8 cellular contexts compared by ENCODE assay signal in genomic region chr6:108561309-108561647, GRCh38. TPM values are rescaled to one million over a fixed set of nuclear protein-coding genes. Genes with fewer than 3 reads are reported as not detected.
DNase-seq lines count a peak whose midpoint lies in the region; ATAC-seq and TF ChIP-seq lines count a peak whose summit lies in the region.
"Not testable (repeated sequence)": the region's sequence is repeated elsewhere in the genome, so short reads cannot be mapped to it uniquely, and the experiment has no call there.

No MANE protein-coding gene starts in this region.

- H3K4me1 ChIP-seq in HEK293 (ENCODE audit: control insufficient read depth, insufficient read depth, low read length) = peaks cover 28% of the 10 kb centered on the region
- H3K4me1 ChIP-seq in liver (ENCODE audit: control insufficient read depth in 4 of 4, insufficient read depth in 4 of 4, low read length in 3 of 4) = peaks cover 4 to 50% (median 36%) of the 10 kb centered on the region in 4 donors
- H3K4me1 ChIP-seq in subcutaneous abdominal adipose tissue (ENCODE audit: control insufficient read depth in 5 of 5, insufficient read depth in 5 of 5, low read length in 5 of 5) = peaks cover 4 to 72% (median 57%) of the 10 kb centered on the region in 5 donors

- POLR2A ChIA-PET in AG04449 (lab: Yijun Ruan, JAX) = interaction anchor here (1.9 to 2.1 kb wide), 2 partner anchors 27 to 90 kb away, joined by 11 to 14 read pairs; no protein-coding TSS in a partner anchor
- POLR2A ChIA-PET in HEK293 (lab: Yijun Ruan, JAX) = interaction anchor here (0.6 to 3.2 kb wide), 8 partner anchors 15 to 533 kb away, joined by 4 to 24 read pairs (median 6); partner anchors contain the start of genes ARMC2, CEP57L1 and SESN1

- H3K27ac ChIP-seq in HEK293 (ENCODE audit: extremely low read depth, low read depth, low read length) (peak overlapping the region; percentile 95), liver (ENCODE audit: low read depth in 1 of 2, low read length in 2 of 2) (peak overlapping the region; percentile 87 to 100), subcutaneous abdominal adipose tissue (ENCODE audit: low read depth, low read length) (peak overlapping the region; percentile 88)

- not testable (repeated sequence) for TF ChIP-seq CTCF in AG04449 (IDR thresholded peaks at IDR 0.05; ENCODE audit: insufficient read depth, low read length, missing control alignments); HEK293 (tag by site-specific recombination; IDR thresholded peaks at IDR 0.05); chondrocyte (IDR thresholded peaks at IDR 0.05); fibroblast of the aortic adventitia (IDR thresholded peaks at IDR 0.05; ENCODE audit: insufficient read depth, low read length); liver (IDR thresholded peaks at IDR 0.05; ENCODE audit: low read depth, low read length, missing input control); osteocyte (IDR thresholded peaks at IDR 0.05)

- not testable (repeated sequence) for H3K9me3 ChIP-seq in HEK293 (ENCODE audit: control insufficient read depth, insufficient read depth, low read depth, low read length); T-helper 17 cell (ENCODE audit: control insufficient read depth, low read length, poor library complexity, severe bottlenecking); liver (ENCODE audit: control insufficient read depth in 4 of 4, low read length in 3 of 4); subcutaneous abdominal adipose tissue (ENCODE audit: control insufficient read depth in 5 of 5, low read length in 5 of 5)

- H3K9ac ChIP-seq in liver (ENCODE audit: low read depth in 1 of 2, low read length in 2 of 2) = not testable (repeated sequence)
- peak overlapping the region in 4 of 5 donors; percentile 72 to 89 (median 78) for H3K9ac ChIP-seq in subcutaneous abdominal adipose tissue (ENCODE audit: low read length in 5 of 5)

- WGBS in liver = 1% methylated on average over 22 of the region's 40 CpGs

- H3K36me3 Mint-ChIP-seq in T-helper 17 cell (ENCODE audit: low read depth); chondrocyte (ENCODE audit: low read depth); osteocyte (ENCODE audit: unreplicated experiment): not testable (repeated sequence)

- H3K36me3 ChIP-seq in HEK293 (ENCODE audit: control insufficient read depth in 2 of 2, insufficient read depth in 1 of 2, low read length in 2 of 2); liver (ENCODE audit: control insufficient read depth in 4 of 4, insufficient read depth in 3 of 4, low read depth in 1 of 4, low read length in 3 of 4); subcutaneous abdominal adipose tissue (ENCODE audit: control insufficient read depth in 5 of 5, insufficient read depth in 5 of 5, low read length in 5 of 5): not testable (repeated sequence)

- H3K4me1 Mint-ChIP-seq in T-helper 17 cell = peaks cover 40% of the 10 kb centered on the region
- H3K4me1 Mint-ChIP-seq in chondrocyte (ENCODE audit: low read depth) = peaks cover 48% of the 10 kb centered on the region
- H3K4me1 Mint-ChIP-seq in osteocyte (ENCODE audit: unreplicated experiment) = peaks cover 51% of the 10 kb centered on the region

- H3K27me3 ChIP-seq in liver (ENCODE audit: control insufficient read depth in 4 of 4, insufficient read depth in 4 of 4, low read length in 3 of 4); subcutaneous abdominal adipose tissue (ENCODE audit: control insufficient read depth in 5 of 5, insufficient read depth in 4 of 5, low read length in 5 of 5): not testable (repeated sequence)

- ATAC-seq in T-helper 17 cell = not testable (repeated sequence)

- DNase-seq in AG04449 (ENCODE audit: low read depth, low spot score); T-helper 17 cell; chondrocyte (ENCODE audit: low spot score); fibroblast of the aortic adventitia (ENCODE audit: low read depth); osteocyte (ENCODE audit: extremely low spot score, unreplicated experiment): not testable (repeated sequence)

- H3K4me3 Mint-ChIP-seq in T-helper 17 cell = peak overlapping the region; percentile 91
- peak overlapping the region; percentile 98 for H3K4me3 Mint-ChIP-seq in chondrocyte (ENCODE audit: unreplicated experiment)
- H3K4me3 Mint-ChIP-seq in osteocyte (ENCODE audit: unreplicated experiment) = peak overlapping the region; percentile 94

- H3K27ac Mint-ChIP-seq in T-helper 17 cell; chondrocyte (ENCODE audit: unreplicated experiment); osteocyte (ENCODE audit: unreplicated experiment): not testable (repeated sequence)

- TF ChIP-seq RAD21 in liver (IDR thresholded peaks at IDR 0.05) = not testable (repeated sequence)

- H3K9me3 Mint-ChIP-seq in chondrocyte (ENCODE audit: low read depth); osteocyte (ENCODE audit: unreplicated experiment): not testable (repeated sequence)

- CTCF ChIA-PET in AG04449 (lab: Yijun Ruan, JAX) = not testable (repeated sequence)
- CTCF ChIA-PET in HEK293 (lab: Yijun Ruan, JAX) = interaction anchor here (0.6 to 1.3 kb wide), 3 partner anchors 272 to 1531 kb away, joined by 3 to 4 read pairs (median 3); no protein-coding TSS in a partner anchor

- H3K4me3 ChIP-seq in AG04449 (ENCODE audit: low read depth, low read length) (peak overlapping the region; percentile 65), HEK293 (ENCODE audit: low read depth, low read length) (peak overlapping the region; percentile 86), fibroblast of the aortic adventitia (ENCODE audit: low read depth, low read length) (peak overlapping the region; percentile 91), liver (ENCODE audit: low read depth in 1 of 3, low read length in 3 of 3) (peak overlapping the region; percentile 68 to 90 (median 84)), subcutaneous abdominal adipose tissue (ENCODE audit: low read depth in 1 of 5, low read length in 5 of 5) (peak overlapping the region; percentile 57 to 97 (median 86))

- H3K27me3 Mint-ChIP-seq in T-helper 17 cell; chondrocyte (ENCODE audit: low read depth); osteocyte (ENCODE audit: unreplicated experiment): not testable (repeated sequence)

RNA-seq across cellular contexts. Expression of gene FOXO3, which starts 0.6 kb away (rescaled TPM):
- total RNA-seq in T-helper 17 cell (10 to 100 TPM; 22.6 to 34.1 TPM), chondrocyte (42.7 to 58.1 TPM (median 45.0 TPM) in 3 replicates), fibroblast of the aortic adventitia (ENCODE audit: low replicate concordance) (49.3 and 54.5 TPM in 2 replicates), liver (10 to 100 TPM; 21.7 to 72.2 TPM), osteocyte (60.3 and 62.9 TPM in 2 replicates)
- polyA plus RNA-seq in liver = 10 to 100 TPM in 1 of 2 donors, 1 to 10 TPM in 1; 6.0 to 12.8 TPM
